ENCODE assay signal across 8 cellular contexts in genomic region chr6:138818496-138819194, GRCh38. TPM values are rescaled to one million over a fixed set of nuclear protein-coding genes. Genes with fewer than 3 reads are reported as not detected.
DNase-seq lines count a peak whose midpoint lies in the region; ATAC-seq and TF ChIP-seq lines count a peak whose summit lies in the region.

No MANE protein-coding gene starts in this region.

- H3K27me3 ChIP-seq in testis, result no peaks in the 10 kb centered on the region

- in situ Hi-C loops in KBM-7 (cut with MboI; ENCODE audit: low pct_unique_long_range_greater_than_20kb, low sequenced_read_pairs), result loop anchor here (25.0 kb wide), 1 partner anchor 544 kb away; the partner anchor contains the start of gene CITED2

- no peak overlapping the region for H3K4me3 Mint-ChIP-seq in glutamatergic neuron (ENCODE audit: unreplicated experiment)

- no peaks in the 10 kb centered on the region for H3K9me3 ChIP-seq in testis

- H3K27ac Mint-ChIP-seq in glutamatergic neuron (ENCODE audit: unreplicated experiment), result peak overlapping the region; percentile 54

- no peak for TF ChIP-seq CTCF in glutamatergic neuron (IDR thresholded peaks at IDR 0.05; ENCODE audit: partially characterized antibody, unreplicated experiment)
- TF ChIP-seq CTCF in testis (IDR thresholded peaks at IDR 0.05), result no peak

- no peaks in the 10 kb centered on the region for H3K36me3 ChIP-seq in testis (ENCODE audit: low read depth, missing control alignments)

- H3K9me3 Mint-ChIP-seq in glutamatergic neuron (ENCODE audit: unreplicated experiment), result peaks cover 9% of the 10 kb centered on the region

- H3K36me3 Mint-ChIP-seq in glutamatergic neuron (ENCODE audit: unreplicated experiment), result no peaks in the 10 kb centered on the region

- DNase-seq in KBM-7, result peak; percentile 52
- DNase-seq in glutamatergic neuron, result no peak
- DNase-seq in D341Med (ENCODE audit: low spot score), result no peak
- DNase-seq in NCI-H2029 (lab: John Stamatoyannopoulos, UW), result no peak
- no peak for DNase-seq in SW 1271 (lab: John Stamatoyannopoulos, UW)
- DNase-seq in testis, result no peak

- no peak overlapping the region for H3K27ac ChIP-seq in testis

- intact Hi-C loops in testis (cut with DNase I; ENCODE audit: low total_unique reads), result no loop called here

- ATAC-seq in GM18517 (IDR thresholded peaks at IDR 0.05; ENCODE audit: unreplicated experiment), result peak; percentile 72
- ATAC-seq in GM21619 (IDR thresholded peaks at IDR 0.05; ENCODE audit: unreplicated experiment), result peak; percentile 78

- H3K27me3 Mint-ChIP-seq in glutamatergic neuron (ENCODE audit: unreplicated experiment), result peaks cover 8% of the 10 kb centered on the region

- TF ChIP-seq POLR2A in testis (IDR thresholded peaks at IDR 0.05), result no peak

- H3K4me1 Mint-ChIP-seq in glutamatergic neuron (ENCODE audit: low read depth, unreplicated experiment), result peaks cover 41% of the 10 kb centered on the region

- H3K4me3 ChIP-seq in testis, result no peak overlapping the region

- 73 to 80% methylated on average over 10 of the region's 10 CpGs for WGBS in testis, 2 donors

- no peaks in the 10 kb centered on the region for H3K4me1 ChIP-seq in testis

RNA-seq across cellular contexts. Expression of gene ECT2L, which starts 22.8 kb away (rescaled TPM):
- total RNA-seq in glutamatergic neuron (ENCODE audit: unreplicated experiment) (2.7 TPM), testis (under 1 TPM; 0.16 to 0.19 TPM)
- 1.6 TPM for polyA plus RNA-seq in testis (ENCODE audit: insufficient read depth, low read depth, low replicate concordance)

RNA-seq across cellular contexts. Expression of gene CCDC28A, which starts 45.1 kb away (rescaled TPM):
- total RNA-seq in glutamatergic neuron (ENCODE audit: unreplicated experiment) (10.1 TPM), testis (10 to 100 TPM; 30.3 to 35.0 TPM)
- polyA plus RNA-seq in testis (ENCODE audit: insufficient read depth, low read depth, low replicate concordance), result 36.4 TPM
